ENCODE assay signal across 11 cellular contexts in the genomic region with DNA sequence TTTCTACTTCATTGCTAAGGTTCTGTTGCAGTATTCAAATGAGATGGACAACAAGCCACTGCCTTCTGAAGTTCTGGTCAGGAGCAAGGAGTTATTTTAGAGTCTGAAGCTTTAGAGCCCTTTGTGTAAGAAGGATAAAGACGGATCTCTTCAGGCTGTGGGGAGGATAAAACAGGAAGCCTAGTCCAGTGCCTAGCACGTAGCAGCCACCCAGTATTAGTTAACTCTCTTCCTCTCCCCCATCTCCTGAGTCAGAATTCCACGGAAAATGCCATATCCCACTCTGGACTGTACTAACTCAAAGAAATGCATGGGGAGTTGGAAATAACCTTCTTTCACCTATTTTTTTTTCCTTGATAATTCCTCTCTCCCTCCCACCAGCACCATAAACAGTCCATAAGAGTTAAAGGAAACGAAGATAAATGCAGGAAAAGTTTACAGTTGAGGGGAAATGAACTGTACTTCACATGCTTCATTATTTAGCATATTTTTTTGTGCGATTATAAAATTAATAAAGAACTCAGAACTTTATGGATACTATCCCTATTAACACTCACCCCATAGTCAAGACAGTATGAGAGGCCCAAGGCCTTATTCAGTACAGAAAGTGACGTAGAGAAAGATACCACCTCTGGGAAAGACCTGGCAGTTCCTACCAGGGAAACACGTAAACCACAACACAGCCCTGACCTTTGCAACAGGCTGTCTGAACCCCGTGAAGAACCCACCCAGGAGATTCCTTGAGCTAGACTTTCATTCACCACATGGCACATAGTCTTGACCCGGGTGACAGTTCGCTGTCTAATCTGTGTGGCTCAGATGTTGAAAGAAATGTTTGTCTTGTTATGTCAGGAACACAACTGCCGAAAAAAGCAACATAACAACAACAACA. TPM values are rescaled to one million over a fixed set of nuclear protein-coding genes. Genes with fewer than 3 reads are reported as not detected.
DNase-seq lines count a peak whose midpoint lies in the region; ATAC-seq and TF ChIP-seq lines count a peak whose summit lies in the region.
"Had no signal": no experiment of that assay in that cellular context is flagged by ENCODE, and none has a peak within 500 bp of the region (broad histone marks: within the 10 kb centered on the region; RNA-seq: fewer than 3 reads in every experiment).

No MANE protein-coding gene starts in this region.

- H3K27me3 Mint-ChIP-seq in activated T-helper 1 cell treated with anti-CD3 and anti-CD28 coated beads, Interleukin-12 subunit alpha, Interleukin-12 subunit beta, Interleukin-2, Interleukin-4 antibody, amounts not matched to agents 30 ng/mL and 10 ng/mL and 1 ng/mL, durations not matched to agents 14 hours and 24 hours and 36 hours (ENCODE audit: insufficient read depth): peaks cover 52% of the 10 kb centered on the region

- no peaks in the 10 kb centered on the region for H3K9me3 Mint-ChIP-seq in activated T-helper 1 cell treated with anti-CD3 and anti-CD28 coated beads, Interleukin-12 subunit alpha, Interleukin-12 subunit beta, Interleukin-2, Interleukin-4 antibody, amounts not matched to agents 30 ng/mL and 10 ng/mL and 1 ng/mL, durations not matched to agents 14 hours and 24 hours and 36 hours

- WGBS in right lobe of liver (ENCODE audit: insufficient coverage, low coverage, low lambda C conversion rate, missing lambda C conversion rate): 46% methylated on average over 11 of the region's 11 CpGs

- no peaks in the 10 kb centered on the region for H3K9me3 ChIP-seq in right lobe of liver
- H3K9me3 ChIP-seq: BLaER1 had no signal

- no peak for TF ChIP-seq POLR2A in right lobe of liver (IDR thresholded peaks at IDR 0.05)

- peak; percentile 64 for DNase-seq in EH (ENCODE audit: low read depth)
- peak; percentile 72 to 78 for DNase-seq in Kasumi-1 (lab: John Stamatoyannopoulos, UW)
- peak; percentile 45 to 50 for DNase-seq in cardiac fibroblast (ENCODE audit: low read depth in 2 of 2)
- DNase-seq in right lobe of liver: no peak
- no peak for DNase-seq in stimulated activated naive CD4-positive, alpha-beta T cell (lab: John Stamatoyannopoulos, UW)
- DNase-seq in GM13976 (ENCODE audit: low spot score): no peak
- no peak for DNase-seq in activated effector memory CD4-positive, alpha-beta T cell treated with anti-CD3 and anti-CD28 coated beads, Interleukin-2, amount 50 U/mL, for 16 hours
- no peak for DNase-seq in activated T-helper 1 cell treated with anti-CD3 and anti-CD28 coated beads, Interleukin-12 subunit alpha, Interleukin-12 subunit beta, Interleukin-2, Interleukin-4 antibody, amounts not matched to agents 30 ng/mL and 10 ng/mL and 1 ng/mL, durations not matched to agents 14 hours and 24 hours and 36 hours (ENCODE audit: low spot score)
- DNase-seq: activated CD4-positive, CD25-positive, alpha-beta regulatory T cell treated with anti-CD3 and anti-CD28 coated beads, Interleukin-2, amount 50 U/mL, for 72 hours; activated naive CD4-positive, alpha-beta T cell had no signal

- H3K36me3 ChIP-seq in right lobe of liver: no peaks in the 10 kb centered on the region
- H3K36me3 ChIP-seq: BLaER1 had no signal

- peaks cover 0 to 13% of the 10 kb centered on the region in 2 donors for H3K27me3 ChIP-seq in right lobe of liver

- H3K4me3 ChIP-seq in cardiac fibroblast (replicated peaks in 1 of 2; ENCODE audit: low read depth in 2 of 2, low read length in 2 of 2) (no peak overlapping the region), right lobe of liver (no peak overlapping the region)
- H3K4me3 ChIP-seq: BLaER1 had no signal

- in situ Hi-C loops in GM13976 (cut with MboI; ENCODE audit: low sequenced_read_pairs, unreplicated experiment): no loop called here

- peak in 3 of 4 donors; percentile 57 to 74 (median 58) for ATAC-seq in right lobe of liver

- H3K4me1 ChIP-seq in right lobe of liver: no peaks in the 10 kb centered on the region
- H3K4me1 ChIP-seq: BLaER1 had no signal

- intact Hi-C loops in right lobe of liver (cut with DNase I): no loop called here
- intact Hi-C loops in activated T-helper 1 cell treated with anti-CD3 and anti-CD28 coated beads, Interleukin-12 subunit alpha, Interleukin-12 subunit beta, Interleukin-2, Interleukin-4 antibody, amounts not matched to agents 30 ng/mL and 10 ng/mL and 1 ng/mL, durations not matched to agents 14 hours and 24 hours and 36 hours (cut with micrococcal nuclease): no loop called here

- no peaks in the 10 kb centered on the region for H3K36me3 Mint-ChIP-seq in activated T-helper 1 cell treated with anti-CD3 and anti-CD28 coated beads, Interleukin-12 subunit alpha, Interleukin-12 subunit beta, Interleukin-2, Interleukin-4 antibody, amounts not matched to agents 30 ng/mL and 10 ng/mL and 1 ng/mL, durations not matched to agents 14 hours and 24 hours and 36 hours (ENCODE audit: low read depth)

- no peak overlapping the region for H3K4me3 Mint-ChIP-seq in activated T-helper 1 cell treated with anti-CD3 and anti-CD28 coated beads, Interleukin-12 subunit alpha, Interleukin-12 subunit beta, Interleukin-2, Interleukin-4 antibody, amounts not matched to agents 30 ng/mL and 10 ng/mL and 1 ng/mL, durations not matched to agents 14 hours and 24 hours and 36 hours

- no peak for TF ChIP-seq CTCF in cardiac fibroblast (IDR thresholded peaks at IDR 0.05; ENCODE audit: low read depth, low read length)
- no peak for TF ChIP-seq CTCF in right lobe of liver (IDR thresholded peaks at IDR 0.05)
- no peak for TF ChIP-seq CTCF in GM13976 (IDR thresholded peaks at IDR 0.05; ENCODE audit: borderline replicate concordance, control extremely low read depth, extremely low read depth, insufficient read depth, missing control alignments)

- H3K27ac Mint-ChIP-seq in activated T-helper 1 cell treated with anti-CD3 and anti-CD28 coated beads, Interleukin-12 subunit alpha, Interleukin-12 subunit beta, Interleukin-2, Interleukin-4 antibody, amounts not matched to agents 30 ng/mL and 10 ng/mL and 1 ng/mL, durations not matched to agents 14 hours and 24 hours and 36 hours: no peak overlapping the region

- H3K27ac ChIP-seq in right lobe of liver: no peak overlapping the region
- H3K27ac ChIP-seq: BLaER1 had no signal

- H3K4me1 Mint-ChIP-seq in activated T-helper 1 cell treated with anti-CD3 and anti-CD28 coated beads, Interleukin-12 subunit alpha, Interleukin-12 subunit beta, Interleukin-2, Interleukin-4 antibody, amounts not matched to agents 30 ng/mL and 10 ng/mL and 1 ng/mL, durations not matched to agents 14 hours and 24 hours and 36 hours (ENCODE audit: low read depth): no peaks in the 10 kb centered on the region

RNA-seq across cellular contexts. Expression of a gene that starts 9.2 kb away (rescaled TPM):
- total RNA-seq in right lobe of liver: 1 to 10 TPM in 5 of 6 experiments, under 1 TPM in 1; 0.99 to 3.0 (median 1.8) TPM
- 0.42 and 0.62 TPM in 2 replicates for total RNA-seq in activated T-helper 1 cell treated with anti-CD3 and anti-CD28 coated beads, Interleukin-12 subunit alpha, Interleukin-12 subunit beta, Interleukin-2, Interleukin-4 antibody, amounts not matched to agents 30 ng/mL and 10 ng/mL and 1 ng/mL, durations not matched to agents 14 hours and 24 hours and 36 hours

Comparison
In these comparisons a context has a peak if more than half of its experiments do, and no peak if none do; other contexts are left out.
1. DNase-seq: peak in EH (single experiment), Kasumi-1 (2 of 2) and cardiac fibroblast (2 of 2); none in right lobe of liver (0 of 3), stimulated activated naive CD4-positive, alpha-beta T cell (0 of 6), GM13976 (single experiment), activated effector memory CD4-positive, alpha-beta T cell treated with anti-CD3 and anti-CD28 coated beads, Interleukin-2, amount 50 U/mL, for 16 hours (single experiment) and activated T-helper 1 cell treated with anti-CD3 and anti-CD28 coated beads, Interleukin-12 subunit alpha, Interleukin-12 subunit beta, Interleukin-2, Interleukin-4 antibody, amounts not matched to agents 30 ng/mL and 10 ng/mL and 1 ng/mL, durations not matched to agents 14 hours and 24 hours and 36 hours (single experiment).